Comparison of ENCODE assay signal across 1 cellular context in the genomic region with DNA sequence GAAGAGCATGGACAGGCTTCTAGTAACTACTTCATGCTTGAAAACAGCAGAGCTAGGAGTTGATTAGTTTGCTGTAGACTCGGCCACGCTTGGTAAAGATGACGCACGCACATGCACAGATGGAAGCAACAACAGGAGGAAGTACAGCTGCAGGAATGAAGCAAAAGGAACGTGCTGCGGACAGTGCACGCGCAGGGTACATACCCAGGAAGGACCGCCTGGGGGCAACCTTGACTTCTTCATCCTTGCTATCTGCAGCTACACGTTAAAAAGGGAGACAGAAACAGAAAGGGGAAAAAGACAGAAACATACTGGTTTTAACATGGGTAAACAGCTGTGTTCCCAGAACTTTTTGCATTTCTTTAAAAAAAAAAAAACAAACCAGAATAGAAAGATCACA.
TF ChIP-seq lines count a peak whose summit lies in the region.

No MANE protein-coding gene starts in this region.

TF ChIP-seq in HepG2, 621 proteins besides CTCF, POLR2A, EP300 and RAD21 (continued from another document and continues in another):
- TF ChIP-seq, protein P1, sequence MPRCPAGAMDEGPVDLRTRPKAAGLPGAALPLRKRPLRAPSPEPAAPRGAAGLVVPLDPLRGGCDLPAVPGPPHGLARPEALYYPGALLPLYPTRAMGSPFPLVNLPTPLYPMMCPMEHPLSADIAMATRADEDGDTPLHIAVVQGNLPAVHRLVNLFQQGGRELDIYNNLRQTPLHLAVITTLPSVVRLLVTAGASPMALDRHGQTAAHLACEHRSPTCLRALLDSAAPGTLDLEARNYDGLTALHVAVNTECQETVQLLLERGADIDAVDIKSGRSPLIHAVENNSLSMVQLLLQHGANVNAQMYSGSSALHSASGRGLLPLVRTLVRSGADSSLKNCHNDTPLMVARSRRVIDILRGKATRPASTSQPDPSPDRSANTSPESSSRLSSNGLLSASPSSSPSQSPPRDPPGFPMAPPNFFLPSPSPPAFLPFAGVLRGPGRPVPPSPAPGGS (CRISPR knock-in tag; IDR thresholded peaks at IDR 0.05): no peak
- TF ChIP-seq SAP130 (CRISPR knock-in tag; IDR thresholded peaks at IDR 0.05; ENCODE audit: low read depth) (peak; percentile 84), ATM (IDR thresholded peaks at IDR 0.05; ENCODE audit: borderline replicate concordance) (no peak), BRD4 (CRISPR knock-in tag; IDR thresholded peaks at IDR 0.05) (no peak), SRSF1 (optimal IDR thresholded peaks at IDR 0.05; ENCODE audit: low read depth, low read length) (no peak), HDAC2 (CRISPR knock-in tag; IDR thresholded peaks at IDR 0.05) (peak; percentile 22; the same call in 1 of the 2 replicates), NCOA2 (CRISPR knock-in tag; IDR thresholded peaks at IDR 0.05) (no peak), REPIN1 (CRISPR knock-in tag; IDR thresholded peaks at IDR 0.05; ENCODE audit: borderline replicate concordance, low read depth) (no peak), NKX3-1 (CRISPR knock-in tag; IDR thresholded peaks at IDR 0.05) (no peak), CBFB (CRISPR knock-in tag; IDR thresholded peaks at IDR 0.05) (no peak), ZNF292 (CRISPR knock-in tag; IDR thresholded peaks at IDR 0.05; ENCODE audit: borderline replicate concordance, low read depth) (peak; percentile 42; the same call in 1 of the 2 replicates), U2AF1 (optimal IDR thresholded peaks at IDR 0.05; ENCODE audit: low read depth, low read length) (no peak), CBX5 (CRISPR knock-in tag; IDR thresholded peaks at IDR 0.05; ENCODE audit: borderline replicate concordance) (0 out of 2 replicates have a peak, but pooled peaks have one; percentile 60), ZSCAN25 (CRISPR knock-in tag; IDR thresholded peaks at IDR 0.05) (no peak), PHF20 (CRISPR knock-in tag; IDR thresholded peaks at IDR 0.05) (no peak), ZNF235 (CRISPR knock-in tag; IDR thresholded peaks at IDR 0.05; ENCODE audit: borderline replicate concordance) (no peak), RARA (CRISPR knock-in tag; IDR thresholded peaks at IDR 0.05) (peak; percentile 48), PCBP2 (optimal IDR thresholded peaks at IDR 0.05; ENCODE audit: low read depth, low read length, poor library complexity, severe bottlenecking) (no peak), ZNF629 (CRISPR knock-in tag; conservative IDR thresholded peaks at IDR 0.05) (no peak), ZNF225 (CRISPR knock-in tag; IDR thresholded peaks at IDR 0.05) (no peak), ZNF501 (CRISPR knock-in tag; IDR thresholded peaks at IDR 0.05) (no peak), HNRNPK (IDR thresholded peaks at IDR 0.05; ENCODE audit: low read depth, low read length, poor library complexity, severe bottlenecking) (no peak), LCORL (IDR thresholded peaks at IDR 0.05) (no peak), LCORL (CRISPR knock-in tag; IDR thresholded peaks at IDR 0.05) (no peak), MAFG (CRISPR knock-in tag; IDR thresholded peaks at IDR 0.05) (no peak), TMF1 (CRISPR knock-in tag; IDR thresholded peaks at IDR 0.05; ENCODE audit: low read depth) (no peak; the same call in 1 of the 2 replicates)
- TF ChIP-seq, protein P2, sequence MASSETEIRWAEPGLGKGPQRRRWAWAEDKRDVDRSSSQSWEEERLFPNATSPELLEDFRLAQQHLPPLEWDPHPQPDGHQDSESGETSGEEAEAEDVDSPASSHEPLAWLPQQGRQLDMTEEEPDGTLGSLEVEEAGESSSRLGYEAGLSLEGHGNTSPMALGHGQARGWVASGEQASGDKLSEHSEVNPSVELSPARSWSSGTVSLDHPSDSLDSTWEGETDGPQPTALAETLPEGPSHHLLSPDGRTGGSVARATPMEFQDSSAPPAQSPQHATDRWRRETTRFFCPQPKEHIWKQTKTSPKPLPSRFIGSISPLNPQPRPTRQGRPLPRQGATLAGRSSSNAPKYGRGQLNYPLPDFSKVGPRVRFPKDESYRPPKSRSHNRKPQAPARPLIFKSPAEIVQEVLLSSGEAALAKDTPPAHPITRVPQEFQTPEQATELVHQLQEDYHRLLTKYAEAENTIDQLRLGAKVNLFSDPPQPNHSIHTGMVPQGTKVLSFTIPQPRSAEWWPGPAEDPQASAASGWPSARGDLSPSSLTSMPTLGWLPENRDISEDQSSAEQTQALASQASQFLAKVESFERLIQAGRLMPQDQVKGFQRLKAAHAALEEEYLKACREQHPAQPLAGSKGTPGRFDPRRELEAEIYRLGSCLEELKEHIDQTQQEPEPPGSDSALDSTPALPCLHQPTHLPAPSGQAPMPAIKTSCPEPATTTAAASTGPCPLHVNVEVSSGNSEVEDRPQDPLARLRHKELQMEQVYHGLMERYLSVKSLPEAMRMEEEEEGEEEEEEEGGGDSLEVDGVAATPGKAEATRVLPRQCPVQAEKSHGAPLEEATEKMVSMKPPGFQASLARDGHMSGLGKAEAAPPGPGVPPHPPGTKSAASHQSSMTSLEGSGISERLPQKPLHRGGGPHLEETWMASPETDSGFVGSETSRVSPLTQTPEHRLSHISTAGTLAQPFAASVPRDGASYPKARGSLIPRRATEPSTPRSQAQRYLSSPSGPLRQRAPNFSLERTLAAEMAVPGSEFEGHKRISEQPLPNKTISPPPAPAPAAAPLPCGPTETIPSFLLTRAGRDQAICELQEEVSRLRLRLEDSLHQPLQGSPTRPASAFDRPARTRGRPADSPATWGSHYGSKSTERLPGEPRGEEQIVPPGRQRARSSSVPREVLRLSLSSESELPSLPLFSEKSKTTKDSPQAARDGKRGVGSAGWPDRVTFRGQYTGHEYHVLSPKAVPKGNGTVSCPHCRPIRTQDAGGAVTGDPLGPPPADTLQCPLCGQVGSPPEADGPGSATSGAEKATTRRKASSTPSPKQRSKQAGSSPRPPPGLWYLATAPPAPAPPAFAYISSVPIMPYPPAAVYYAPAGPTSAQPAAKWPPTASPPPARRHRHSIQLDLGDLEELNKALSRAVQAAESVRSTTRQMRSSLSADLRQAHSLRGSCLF (CRISPR knock-in tag; IDR thresholded peaks at IDR 0.05; ENCODE audit: borderline replicate concordance): no peak
- TF ChIP-seq, protein P3, sequence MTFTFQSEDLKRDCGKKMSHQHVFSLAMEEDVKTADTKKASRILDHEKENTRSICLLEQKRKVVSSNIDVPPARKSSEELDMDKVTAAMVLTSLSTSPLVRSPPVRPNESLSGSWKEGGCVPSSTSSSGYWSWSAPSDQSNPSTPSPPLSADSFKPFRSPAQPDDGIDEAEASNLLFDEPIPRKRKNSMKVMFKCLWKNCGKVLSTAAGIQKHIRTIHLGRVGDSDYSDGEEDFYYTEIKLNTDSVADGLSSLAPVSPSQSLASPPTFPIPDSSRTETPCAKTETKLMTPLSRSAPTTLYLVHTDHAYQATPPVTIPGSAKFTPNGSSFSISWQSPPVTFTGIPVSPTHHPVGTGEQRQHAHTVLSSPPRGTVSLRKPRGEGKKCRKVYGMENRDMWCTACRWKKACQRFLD (CRISPR knock-in tag; IDR thresholded peaks at IDR 0.05; ENCODE audit: borderline replicate concordance): no peak
- TF ChIP-seq, protein P4, sequence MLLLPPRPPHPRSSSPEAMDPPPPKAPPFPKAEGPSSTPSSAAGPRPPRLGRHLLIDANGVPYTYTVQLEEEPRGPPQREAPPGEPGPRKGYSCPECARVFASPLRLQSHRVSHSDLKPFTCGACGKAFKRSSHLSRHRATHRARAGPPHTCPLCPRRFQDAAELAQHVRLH (CRISPR knock-in tag; IDR thresholded peaks at IDR 0.05; ENCODE audit: borderline replicate concordance, low read depth): 0 out of 2 replicates have a peak, but pooled peaks have one; percentile 37
- TF ChIP-seq, protein P5, sequence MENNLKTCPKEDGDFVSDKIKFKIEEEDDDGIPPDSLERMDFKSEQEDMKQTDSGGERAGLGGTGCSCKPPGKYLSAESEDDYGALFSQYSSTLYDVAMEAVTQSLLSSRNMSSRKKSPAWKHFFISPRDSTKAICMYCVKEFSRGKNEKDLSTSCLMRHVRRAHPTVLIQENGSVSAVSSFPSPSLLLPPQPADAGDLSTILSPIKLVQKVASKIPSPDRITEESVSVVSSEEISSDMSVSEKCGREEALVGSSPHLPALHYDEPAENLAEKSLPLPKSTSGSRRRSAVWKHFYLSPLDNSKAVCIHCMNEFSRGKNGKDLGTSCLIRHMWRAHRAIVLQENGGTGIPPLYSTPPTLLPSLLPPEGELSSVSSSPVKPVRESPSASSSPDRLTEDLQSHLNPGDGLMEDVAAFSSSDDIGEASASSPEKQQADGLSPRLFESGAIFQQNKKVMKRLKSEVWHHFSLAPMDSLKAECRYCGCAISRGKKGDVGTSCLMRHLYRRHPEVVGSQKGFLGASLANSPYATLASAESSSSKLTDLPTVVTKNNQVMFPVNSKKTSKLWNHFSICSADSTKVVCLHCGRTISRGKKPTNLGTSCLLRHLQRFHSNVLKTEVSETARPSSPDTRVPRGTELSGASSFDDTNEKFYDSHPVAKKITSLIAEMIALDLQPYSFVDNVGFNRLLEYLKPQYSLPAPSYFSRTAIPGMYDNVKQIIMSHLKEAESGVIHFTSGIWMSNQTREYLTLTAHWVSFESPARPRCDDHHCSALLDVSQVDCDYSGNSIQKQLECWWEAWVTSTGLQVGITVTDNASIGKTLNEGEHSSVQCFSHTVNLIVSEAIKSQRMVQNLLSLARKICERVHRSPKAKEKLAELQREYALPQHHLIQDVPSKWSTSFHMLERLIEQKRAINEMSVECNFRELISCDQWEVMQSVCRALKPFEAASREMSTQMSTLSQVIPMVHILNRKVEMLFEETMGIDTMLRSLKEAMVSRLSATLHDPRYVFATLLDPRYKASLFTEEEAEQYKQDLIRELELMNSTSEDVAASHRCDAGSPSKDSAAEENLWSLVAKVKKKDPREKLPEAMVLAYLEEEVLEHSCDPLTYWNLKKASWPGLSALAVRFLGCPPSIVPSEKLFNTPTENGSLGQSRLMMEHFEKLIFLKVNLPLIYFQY (CRISPR knock-in tag; IDR thresholded peaks at IDR 0.05; ENCODE audit: borderline replicate concordance): no peak
- TF ChIP-seq, protein P6, sequence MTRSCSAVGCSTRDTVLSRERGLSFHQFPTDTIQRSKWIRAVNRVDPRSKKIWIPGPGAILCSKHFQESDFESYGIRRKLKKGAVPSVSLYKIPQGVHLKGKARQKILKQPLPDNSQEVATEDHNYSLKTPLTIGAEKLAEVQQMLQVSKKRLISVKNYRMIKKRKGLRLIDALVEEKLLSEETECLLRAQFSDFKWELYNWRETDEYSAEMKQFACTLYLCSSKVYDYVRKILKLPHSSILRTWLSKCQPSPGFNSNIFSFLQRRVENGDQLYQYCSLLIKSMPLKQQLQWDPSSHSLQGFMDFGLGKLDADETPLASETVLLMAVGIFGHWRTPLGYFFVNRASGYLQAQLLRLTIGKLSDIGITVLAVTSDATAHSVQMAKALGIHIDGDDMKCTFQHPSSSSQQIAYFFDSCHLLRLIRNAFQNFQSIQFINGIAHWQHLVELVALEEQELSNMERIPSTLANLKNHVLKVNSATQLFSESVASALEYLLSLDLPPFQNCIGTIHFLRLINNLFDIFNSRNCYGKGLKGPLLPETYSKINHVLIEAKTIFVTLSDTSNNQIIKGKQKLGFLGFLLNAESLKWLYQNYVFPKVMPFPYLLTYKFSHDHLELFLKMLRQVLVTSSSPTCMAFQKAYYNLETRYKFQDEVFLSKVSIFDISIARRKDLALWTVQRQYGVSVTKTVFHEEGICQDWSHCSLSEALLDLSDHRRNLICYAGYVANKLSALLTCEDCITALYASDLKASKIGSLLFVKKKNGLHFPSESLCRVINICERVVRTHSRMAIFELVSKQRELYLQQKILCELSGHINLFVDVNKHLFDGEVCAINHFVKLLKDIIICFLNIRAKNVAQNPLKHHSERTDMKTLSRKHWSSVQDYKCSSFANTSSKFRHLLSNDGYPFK (CRISPR knock-in tag; IDR thresholded peaks at IDR 0.05; ENCODE audit: borderline replicate concordance): no peak
- TF ChIP-seq, protein P7, sequence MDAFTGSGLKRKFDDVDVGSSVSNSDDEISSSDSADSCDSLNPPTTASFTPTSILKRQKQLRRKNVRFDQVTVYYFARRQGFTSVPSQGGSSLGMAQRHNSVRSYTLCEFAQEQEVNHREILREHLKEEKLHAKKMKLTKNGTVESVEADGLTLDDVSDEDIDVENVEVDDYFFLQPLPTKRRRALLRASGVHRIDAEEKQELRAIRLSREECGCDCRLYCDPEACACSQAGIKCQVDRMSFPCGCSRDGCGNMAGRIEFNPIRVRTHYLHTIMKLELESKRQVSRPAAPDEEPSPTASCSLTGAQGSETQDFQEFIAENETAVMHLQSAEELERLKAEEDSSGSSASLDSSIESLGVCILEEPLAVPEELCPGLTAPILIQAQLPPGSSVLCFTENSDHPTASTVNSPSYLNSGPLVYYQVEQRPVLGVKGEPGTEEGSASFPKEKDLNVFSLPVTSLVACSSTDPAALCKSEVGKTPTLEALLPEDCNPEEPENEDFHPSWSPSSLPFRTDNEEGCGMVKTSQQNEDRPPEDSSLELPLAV (CRISPR knock-in tag; conservative IDR thresholded peaks at IDR 0.05; ENCODE audit: low read depth): no peak
- TF ChIP-seq, protein P8, sequence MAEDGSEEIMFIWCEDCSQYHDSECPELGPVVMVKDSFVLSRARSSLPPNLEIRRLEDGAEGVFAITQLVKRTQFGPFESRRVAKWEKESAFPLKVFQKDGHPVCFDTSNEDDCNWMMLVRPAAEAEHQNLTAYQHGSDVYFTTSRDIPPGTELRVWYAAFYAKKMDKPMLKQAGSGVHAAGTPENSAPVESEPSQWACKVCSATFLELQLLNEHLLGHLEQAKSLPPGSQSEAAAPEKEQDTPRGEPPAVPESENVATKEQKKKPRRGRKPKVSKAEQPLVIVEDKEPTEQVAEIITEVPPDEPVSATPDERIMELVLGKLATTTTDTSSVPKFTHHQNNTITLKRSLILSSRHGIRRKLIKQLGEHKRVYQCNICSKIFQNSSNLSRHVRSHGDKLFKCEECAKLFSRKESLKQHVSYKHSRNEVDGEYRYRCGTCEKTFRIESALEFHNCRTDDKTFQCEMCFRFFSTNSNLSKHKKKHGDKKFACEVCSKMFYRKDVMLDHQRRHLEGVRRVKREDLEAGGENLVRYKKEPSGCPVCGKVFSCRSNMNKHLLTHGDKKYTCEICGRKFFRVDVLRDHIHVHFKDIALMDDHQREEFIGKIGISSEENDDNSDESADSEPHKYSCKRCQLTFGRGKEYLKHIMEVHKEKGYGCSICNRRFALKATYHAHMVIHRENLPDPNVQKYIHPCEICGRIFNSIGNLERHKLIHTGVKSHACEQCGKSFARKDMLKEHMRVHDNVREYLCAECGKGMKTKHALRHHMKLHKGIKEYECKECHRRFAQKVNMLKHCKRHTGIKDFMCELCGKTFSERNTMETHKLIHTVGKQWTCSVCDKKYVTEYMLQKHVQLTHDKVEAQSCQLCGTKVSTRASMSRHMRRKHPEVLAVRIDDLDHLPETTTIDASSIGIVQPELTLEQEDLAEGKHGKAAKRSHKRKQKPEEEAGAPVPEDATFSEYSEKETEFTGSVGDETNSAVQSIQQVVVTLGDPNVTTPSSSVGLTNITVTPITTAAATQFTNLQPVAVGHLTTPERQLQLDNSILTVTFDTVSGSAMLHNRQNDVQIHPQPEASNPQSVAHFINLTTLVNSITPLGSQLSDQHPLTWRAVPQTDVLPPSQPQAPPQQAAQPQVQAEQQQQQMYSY (CRISPR knock-in tag; IDR thresholded peaks at IDR 0.05): no peak
- TF ChIP-seq, protein P9, sequence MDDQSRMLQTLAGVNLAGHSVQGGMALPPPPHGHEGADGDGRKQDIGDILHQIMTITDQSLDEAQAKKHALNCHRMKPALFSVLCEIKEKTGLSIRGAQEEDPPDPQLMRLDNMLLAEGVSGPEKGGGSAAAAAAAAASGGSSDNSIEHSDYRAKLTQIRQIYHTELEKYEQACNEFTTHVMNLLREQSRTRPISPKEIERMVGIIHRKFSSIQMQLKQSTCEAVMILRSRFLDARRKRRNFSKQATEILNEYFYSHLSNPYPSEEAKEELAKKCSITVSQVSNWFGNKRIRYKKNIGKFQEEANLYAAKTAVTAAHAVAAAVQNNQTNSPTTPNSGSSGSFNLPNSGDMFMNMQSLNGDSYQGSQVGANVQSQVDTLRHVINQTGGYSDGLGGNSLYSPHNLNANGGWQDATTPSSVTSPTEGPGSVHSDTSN (CRISPR knock-in tag; IDR thresholded peaks at IDR 0.05; ENCODE audit: borderline replicate concordance): no peak
- TF ChIP-seq, protein P10, sequence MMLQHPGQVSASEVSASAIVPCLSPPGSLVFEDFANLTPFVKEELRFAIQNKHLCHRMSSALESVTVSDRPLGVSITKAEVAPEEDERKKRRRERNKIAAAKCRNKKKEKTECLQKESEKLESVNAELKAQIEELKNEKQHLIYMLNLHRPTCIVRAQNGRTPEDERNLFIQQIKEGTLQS (CRISPR knock-in tag; IDR thresholded peaks at IDR 0.05): no peak
